Comparison of ENCODE assay signal across 8 cellular contexts in genomic region chr9:117414220-117414905, GRCh38. TPM values are rescaled to one million over a fixed set of nuclear protein-coding genes. Genes with fewer than 3 reads are reported as not detected.
DNase-seq lines count a peak whose midpoint lies in the region; ATAC-seq, FAIRE-seq and TF ChIP-seq lines count a peak whose summit lies in the region.

No MANE protein-coding gene starts in this region.

- no peak overlapping the region for H3K4me2 ChIP-seq in GM12878 (ENCODE audit: control insufficient read depth, insufficient read depth)

- RAD21 ChIA-PET in GM12878 (lab: Charles Lee; ENCODE audit: unreplicated experiment) = no interaction called here

- H3K4me1 ChIP-seq in GM12878 (ENCODE audit: control insufficient read depth, insufficient read depth, low read length) (no peaks in the 10 kb centered on the region), testis (peaks cover 7% of the 10 kb centered on the region)

- no peaks in the 10 kb centered on the region for H3K36me3 Mint-ChIP-seq in stimulated activated effector memory CD8-positive, alpha-beta T cell treated with anti-CD3 and anti-CD28 coated beads, Interleukin-12 subunit alpha, Interleukin-12 subunit beta, amount 100 ng/mL, for 72 hours

- H3K27ac Mint-ChIP-seq in stimulated activated effector memory CD8-positive, alpha-beta T cell treated with anti-CD3 and anti-CD28 coated beads, Interleukin-12 subunit alpha, Interleukin-12 subunit beta, amount 100 ng/mL, for 72 hours = no peak overlapping the region

- TF ChIP-seq CTCF in GM12878 (IDR thresholded peaks at IDR 0.05 in 2 of 3, conservative IDR thresholded peaks at IDR 0.05 in 1 of 3; ENCODE audit: control insufficient read depth in 2 of 3, extremely low read depth in 1 of 3, insufficient read depth in 1 of 3, low read depth in 3 of 3, low read length in 3 of 3) (no peak), kidney epithelial cell (IDR thresholded peaks at IDR 0.05; ENCODE audit: insufficient read depth, low read length, poor library complexity, severe bottlenecking) (no peak), testis (IDR thresholded peaks at IDR 0.05) (no peak)

- in situ Hi-C loops in GM12878 (cut with MboI) = loop anchor here (25.0 kb wide), 1 partner anchor 677 kb away; no protein-coding TSS in a partner anchor

- no peaks in the 10 kb centered on the region for H3K79me2 ChIP-seq in GM12878 (ENCODE audit: control insufficient read depth, insufficient read depth, low read length)

- H3K36me3 ChIP-seq in GM12878 (ENCODE audit: control insufficient read depth in 2 of 2, insufficient read depth in 2 of 2, low read length in 1 of 2) = no peaks in the 10 kb centered on the region
- H3K36me3 ChIP-seq in kidney epithelial cell (ENCODE audit: control insufficient read depth, insufficient read depth, low read length) = no peaks in the 10 kb centered on the region
- H3K36me3 ChIP-seq in testis (ENCODE audit: low read depth, missing control alignments) = no peaks in the 10 kb centered on the region

- H3K9me3 ChIP-seq in GM12878 (replicated peaks; ENCODE audit: control insufficient read depth, insufficient read depth, low read length) = no peaks in the 10 kb centered on the region
- no peaks in the 10 kb centered on the region for H3K9me3 ChIP-seq in testis

- BruUV-seq in GM12878 (replicated peaks; lab: Mats Ljungman, UMichigan) = no TSS peak

- H3K4me3 ChIP-seq in GM12878 = no peak overlapping the region
- H3K4me3 ChIP-seq in kidney epithelial cell (ENCODE audit: low read depth, low read length) = peak overlapping the region; percentile 43
- peak overlapping the region; percentile 45 to 68 for H3K4me3 ChIP-seq in testis

- H3K9ac ChIP-seq in GM12878 (ENCODE audit: control insufficient read depth, insufficient read depth, low read length) = no peak overlapping the region

- peaks cover 7% of the 10 kb centered on the region for H3K9me3 Mint-ChIP-seq in stimulated activated effector memory CD8-positive, alpha-beta T cell treated with anti-CD3 and anti-CD28 coated beads, Interleukin-12 subunit alpha, Interleukin-12 subunit beta, amount 100 ng/mL, for 72 hours

- SMC1A ChIA-PET in GM12878 (lab: Charles Lee; ENCODE audit: uncharacterized antibody, unreplicated experiment) = no interaction called here

- H4K20me1 ChIP-seq in GM12878 (ENCODE audit: control insufficient read depth, insufficient read depth) = no peaks in the 10 kb centered on the region

- TF ChIP-seq EP300 in GM12878 (IDR thresholded peaks at IDR 0.05; ENCODE audit: borderline replicate concordance in 1 of 2, control insufficient read depth in 1 of 2, low read depth in 2 of 2, low read length in 2 of 2) = no peak

- ATAC-seq in Right ventricle myocardium inferior (peak; percentile 30), GM12878 (no peak; the same call in 2 of the 3 replicates)
- no peak for ATAC-seq in stimulated activated effector memory CD8-positive, alpha-beta T cell treated with anti-CD3 and anti-CD28 coated beads, Interleukin-12 subunit alpha, Interleukin-12 subunit beta, amount 100 ng/mL, for 72 hours

- intact Hi-C loops in Right ventricle myocardium inferior (cut with DNase I) = no loop called here
- intact Hi-C loops in cardiac septum (cut with DNase I) = no loop called here
- intact Hi-C loops in GM12878 (cut with micrococcal nuclease; ENCODE audit: unreplicated experiment) = loop anchor here (5.0 kb wide), 1 partner anchor 497 kb away; no protein-coding TSS in a partner anchor
- intact Hi-C loops in testis (cut with DNase I; ENCODE audit: low total_unique reads) = no loop called here

- 3% methylated on average over 61 of the region's 77 CpGs for WGBS in GM12878 (ENCODE audit: insufficient coverage, insufficient replicate concordance, low lambda C conversion rate, missing lambda C conversion rate)
- 0% methylated on average over 15 to 55 of the region's 77 CpGs for WGBS in testis, 2 donors

- no peak for FAIRE-seq in GM12878 (lab: Jason Lieb, UNC)

- POLR2A ChIA-PET in GM12878 (lab: Charles Lee) = no interaction called here

- TF ChIP-seq RAD21 in GM12878 (IDR thresholded peaks at IDR 0.05; ENCODE audit: insufficient read depth, low read depth, low read length) = no peak

- TF ChIP-seq POLR2A in GM12878 (IDR thresholded peaks at IDR 0.05; ENCODE audit: low read depth, low read length) (no peak), testis (IDR thresholded peaks at IDR 0.05) (no peak)

- DNase-seq in Right ventricle myocardium inferior (ENCODE audit: missing footprints) (peak; percentile 64), cardiac septum (ENCODE audit: low spot score) (no peak), GM12878 (ENCODE audit: low read depth, low spot score) (no peak), kidney epithelial cell (ENCODE audit: low read depth) (no peak), testis (no peak), NCI-H2029 (lab: John Stamatoyannopoulos, UW) (no peak)
- no peak for DNase-seq in activated naive CD4-positive, alpha-beta T cell treated with Interleukin-2 at 50 U/mL for 16 hours
- DNase-seq in stimulated activated effector memory CD8-positive, alpha-beta T cell treated with anti-CD3 and anti-CD28 coated beads, Interleukin-12 subunit alpha, Interleukin-12 subunit beta, amount 100 ng/mL, for 72 hours (ENCODE audit: low spot score in 2 of 2) = no peak

- no peaks in the 10 kb centered on the region for H3K4me1 Mint-ChIP-seq in stimulated activated effector memory CD8-positive, alpha-beta T cell treated with anti-CD3 and anti-CD28 coated beads, Interleukin-12 subunit alpha, Interleukin-12 subunit beta, amount 100 ng/mL, for 72 hours

- no peak overlapping the region for H3K4me3 Mint-ChIP-seq in stimulated activated effector memory CD8-positive, alpha-beta T cell treated with anti-CD3 and anti-CD28 coated beads, Interleukin-12 subunit alpha, Interleukin-12 subunit beta, amount 100 ng/mL, for 72 hours

- CTCF ChIA-PET in GM12878 (lab: Yijun Ruan, JAX) = no interaction called here

- H3K27ac ChIP-seq in GM12878 (ENCODE audit: control insufficient read depth, insufficient read depth) (no peak overlapping the region), testis (no peak overlapping the region)

- no peak overlapping the region for H2AFZ ChIP-seq in GM12878 (ENCODE audit: control insufficient read depth, low read depth, low read length)

- H3K27me3 ChIP-seq in GM12878 (replicated peaks in 1 of 2; ENCODE audit: control insufficient read depth in 2 of 2, insufficient read depth in 2 of 2, low read length in 1 of 2) (peaks cover 13 to 19% of the 10 kb centered on the region in 2 experiments; a peak in 3 of 4 replicates), kidney epithelial cell (ENCODE audit: control insufficient read depth, insufficient read depth, low read length) (peaks cover 42% of the 10 kb centered on the region), testis (no peaks in the 10 kb centered on the region)

TF ChIP-seq in GM12878, 131 proteins besides CTCF, POLR2A, EP300 and RAD21:
- TF ChIP-seq SUZ12 (IDR thresholded peaks at IDR 0.05; ENCODE audit: unreplicated experiment) (peak; percentile 93), PAX5 (IDR thresholded peaks at IDR 0.05; ENCODE audit: borderline replicate concordance, low read depth, low read length) (no peak)
- TF ChIP-seq, protein P1, sequence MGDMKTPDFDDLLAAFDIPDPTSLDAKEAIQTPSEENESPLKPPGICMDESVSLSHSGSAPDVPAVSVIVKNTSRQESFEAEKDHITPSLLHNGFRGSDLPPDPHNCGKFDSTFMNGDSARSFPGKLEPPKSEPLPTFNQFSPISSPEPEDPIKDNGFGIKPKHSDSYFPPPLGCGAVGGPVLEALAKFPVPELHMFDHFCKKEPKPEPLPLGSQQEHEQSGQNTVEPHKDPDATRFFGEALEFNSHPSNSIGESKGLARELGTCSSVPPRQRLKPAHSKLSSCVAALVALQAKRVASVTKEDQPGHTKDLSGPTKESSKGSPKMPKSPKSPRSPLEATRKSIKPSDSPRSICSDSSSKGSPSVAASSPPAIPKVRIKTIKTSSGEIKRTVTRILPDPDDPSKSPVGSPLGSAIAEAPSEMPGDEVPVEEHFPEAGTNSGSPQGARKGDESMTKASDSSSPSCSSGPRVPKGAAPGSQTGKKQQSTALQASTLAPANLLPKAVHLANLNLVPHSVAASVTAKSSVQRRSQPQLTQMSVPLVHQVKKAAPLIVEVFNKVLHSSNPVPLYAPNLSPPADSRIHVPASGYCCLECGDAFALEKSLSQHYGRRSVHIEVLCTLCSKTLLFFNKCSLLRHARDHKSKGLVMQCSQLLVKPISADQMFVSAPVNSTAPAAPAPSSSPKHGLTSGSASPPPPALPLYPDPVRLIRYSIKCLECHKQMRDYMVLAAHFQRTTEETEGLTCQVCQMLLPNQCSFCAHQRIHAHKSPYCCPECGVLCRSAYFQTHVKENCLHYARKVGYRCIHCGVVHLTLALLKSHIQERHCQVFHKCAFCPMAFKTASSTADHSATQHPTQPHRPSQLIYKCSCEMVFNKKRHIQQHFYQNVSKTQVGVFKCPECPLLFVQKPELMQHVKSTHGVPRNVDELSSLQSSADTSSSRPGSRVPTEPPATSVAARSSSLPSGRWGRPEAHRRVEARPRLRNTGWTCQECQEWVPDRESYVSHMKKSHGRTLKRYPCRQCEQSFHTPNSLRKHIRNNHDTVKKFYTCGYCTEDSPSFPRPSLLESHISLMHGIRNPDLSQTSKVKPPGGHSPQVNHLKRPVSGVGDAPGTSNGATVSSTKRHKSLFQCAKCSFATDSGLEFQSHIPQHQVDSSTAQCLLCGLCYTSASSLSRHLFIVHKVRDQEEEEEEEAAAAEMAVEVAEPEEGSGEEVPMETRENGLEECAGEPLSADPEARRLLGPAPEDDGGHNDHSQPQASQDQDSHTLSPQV (IDR thresholded peaks at IDR 0.05) = no peak

RNA-seq across cellular contexts. Expression of gene ASTN2, which starts 0.5 kb away (rescaled TPM):
- total RNA-seq in Right ventricle myocardium inferior = 8.3 TPM
- 2.5 TPM for total RNA-seq in cardiac septum
- total RNA-seq in GM12878 (2013; cell fraction: nucleolus; rRNA removed) = 36.3 and 39.4 TPM in 2 replicates
- total RNA-seq in GM12878 (2014; rRNA removed) = 10.6 and 11.4 TPM in 2 replicates
- total RNA-seq in GM12878 (2014; rRNA removed; fragmentation: Illumina TruSeq; extraction: Trizol) = 7.0 and 7.7 TPM in 2 replicates
- 6.9 and 7.5 TPM in 2 replicates for total RNA-seq in GM12878 (2021)
- 3.1 TPM for polyA plus RNA-seq in GM12878 (2011; ENCODE audit: low read depth)
- polyA plus RNA-seq in GM12878 (2011; rRNA removed) = 8.8 and 10.4 TPM in 2 replicates
- 10.0 and 10.9 TPM in 2 replicates for polyA plus RNA-seq in GM12878 (2011; cell fraction: cytosol; rRNA removed)
- polyA plus RNA-seq in GM12878 (2011; cell fraction: nucleus; rRNA removed) = 10.0 and 10.9 TPM in 2 replicates
- polyA plus RNA-seq in GM12878 (2012) = 3.8 and 5.8 TPM in 2 replicates
- polyA plus RNA-seq in GM12878 (2014; fragmentation: Illumina TruSeq; extraction: Trizol) = 4.9 and 6.3 TPM in 2 replicates
- 1 to 10 TPM; 1.4 to 1.5 TPM for polyA plus RNA-seq in GM12878 (2014; fragmentation: Nextera tagmentation; extraction: Ambion mirVana)
- polyA plus RNA-seq in GM12878 (2014; rRNA removed) = 7.0 and 7.2 TPM in 2 replicates
- polyA plus RNA-seq in GM12878 (2016; fragmentation: Nextera tagmentation; extraction: Ambion mirVana) = 10 to 100 TPM; 12.5 to 15.7 TPM
- polyA minus RNA-seq in GM12878 (2011; rRNA and poly(A)+ RNA removed) = 22.8 and 27.8 TPM in 2 replicates
- 3.1 and 3.2 TPM in 2 replicates for polyA minus RNA-seq in GM12878 (2011; cell fraction: cytosol; rRNA and poly(A)+ RNA removed)
- 30.3 and 43.5 TPM in 2 replicates for polyA minus RNA-seq in GM12878 (2011; cell fraction: nucleus; rRNA and poly(A)+ RNA removed)
- 9.2 and 12.2 TPM in 2 replicates for total RNA-seq in kidney epithelial cell
- 100 to 1,000 TPM; 117 to 157 TPM for total RNA-seq in testis
- polyA plus RNA-seq in testis (ENCODE audit: insufficient read depth, low read depth, low replicate concordance) = 55.7 TPM
